16 cellular contexts compared by ENCODE assay signal in the genomic region with DNA sequence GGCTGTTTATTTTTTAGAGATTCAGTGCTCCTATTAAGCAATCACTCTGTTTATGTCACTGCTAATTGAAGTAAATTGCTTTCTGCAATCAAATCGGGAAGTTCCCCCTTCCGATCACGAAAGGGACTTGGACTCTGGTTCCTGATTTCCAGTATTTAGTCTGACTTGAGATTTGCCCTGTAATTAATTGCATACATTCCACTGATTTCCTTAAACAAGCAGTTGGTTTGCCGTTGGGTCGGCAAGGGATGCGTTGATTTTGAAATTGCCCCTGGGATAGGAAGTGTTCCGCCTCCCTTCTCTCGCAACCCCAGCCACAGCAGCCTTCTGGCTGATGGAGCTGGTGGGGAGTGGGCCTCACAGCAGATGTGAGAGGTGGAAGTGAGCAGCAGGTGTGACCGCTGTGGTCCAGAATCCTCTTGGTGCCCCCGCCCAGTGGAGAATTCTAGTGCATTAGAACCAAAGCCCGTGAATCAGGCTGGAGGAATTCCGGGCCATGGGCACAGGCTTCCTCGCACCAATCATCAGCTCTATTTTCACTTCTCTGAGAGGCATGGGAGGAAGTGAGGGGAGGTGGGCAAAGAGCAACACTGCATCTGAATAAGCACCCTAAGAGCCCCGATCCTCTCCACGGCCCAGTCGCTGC.
DNase-seq lines count a peak whose midpoint lies in the region; ATAC-seq and TF ChIP-seq lines count a peak whose summit lies in the region.
"Had no signal": no experiment of that assay in that cellular context is flagged by ENCODE, and none has a peak within 500 bp of the region (broad histone marks: within the 10 kb centered on the region; RNA-seq: fewer than 3 reads in every experiment).

No MANE protein-coding gene starts in this region.

- no peak for TF ChIP-seq POLR2A in stomach (IDR thresholded peaks at IDR 0.05)

- H3K27me3 ChIP-seq in PC-9 (ENCODE audit: insufficient read depth, low read depth) (no peaks in the 10 kb centered on the region), stomach (no peaks in the 10 kb centered on the region)
- H3K27me3 ChIP-seq: SJSA1 had no signal

- CTCF ChIA-PET in PC-9 (lab: Charles Lee), result no interaction called here

- TF ChIP-seq EP300 in stomach (IDR thresholded peaks at IDR 0.05), result no peak

- peaks cover 26% of the 10 kb centered on the region; the same call in 1 of the 2 replicates for H3F3A ChIP-seq in PC-9 (ENCODE audit: insufficient read depth, low read depth)

- no peak overlapping the region for H3K4me3 Mint-ChIP-seq in glutamatergic neuron (ENCODE audit: unreplicated experiment)
- H3K4me3 Mint-ChIP-seq: nephron had no signal

- no peak for ATAC-seq in HG02938 (IDR thresholded peaks at IDR 0.05; ENCODE audit: unreplicated experiment)

- peak overlapping the region; percentile 1; the same call in 1 of the 2 replicates for H3K4me2 ChIP-seq in PC-9

- H3K4me1 ChIP-seq in PC-9 (replicated peaks; ENCODE audit: insufficient read depth) (peaks cover 42% of the 10 kb centered on the region), stomach (peaks cover 18 to 40% (median 29%) of the 10 kb centered on the region in 4 donors)

- H3K4me1 Mint-ChIP-seq in glutamatergic neuron (ENCODE audit: low read depth, unreplicated experiment), result peaks cover 15% of the 10 kb centered on the region

- H3K9me3 Mint-ChIP-seq in glutamatergic neuron (ENCODE audit: unreplicated experiment), result peaks cover 3% of the 10 kb centered on the region
- H3K9me3 Mint-ChIP-seq: activated T-helper 2 cell treated with anti-CD3 and anti-CD28 coated beads, Interferon-gamma antibody, Interleukin-2, Interleukin-4, amounts not matched to agents 10 μg/mL and 5 μg/mL and 100 μg/mL, durations not matched to agents 14 hours and 24 hours and 36 hours; nephron had no signal

- H3K4me3 ChIP-seq in PC-9, result no peak overlapping the region
- H3K4me3 ChIP-seq in stomach, result no peak overlapping the region
- H3K4me3 ChIP-seq: esophagus squamous epithelium, SJSA1 had no signal

- no peak overlapping the region for H3K27ac Mint-ChIP-seq in glutamatergic neuron (ENCODE audit: unreplicated experiment)
- H3K27ac Mint-ChIP-seq: activated T-helper 2 cell treated with anti-CD3 and anti-CD28 coated beads, Interferon-gamma antibody, Interleukin-2, Interleukin-4, amounts not matched to agents 10 μg/mL and 5 μg/mL and 100 μg/mL, durations not matched to agents 14 hours and 24 hours and 36 hours; nephron had no signal

- H3K36me3 Mint-ChIP-seq in glutamatergic neuron (ENCODE audit: unreplicated experiment), result peaks cover 4% of the 10 kb centered on the region

- H3K79me2 ChIP-seq in PC-9 (ENCODE audit: low read depth), result no peaks in the 10 kb centered on the region

- H3K9me2 ChIP-seq in PC-9 (ENCODE audit: insufficient read depth), result no peaks in the 10 kb centered on the region

- DNase-seq in AG09319 (ENCODE audit: extremely low read depth, low read depth) (peak; percentile 76), H4 (ENCODE audit: low spot score) (peak; percentile 49), PC-9 (no peak), glutamatergic neuron (peak; percentile 38), AG08396 (ENCODE audit: low spot score) (no peak), stomach (no peak), SW480 (ENCODE audit: low spot score) (no peak)
- DNase-seq: activated CD8-positive, alpha-beta memory T cell treated with anti-CD3 and anti-CD28 coated beads for 24 hours; DMS 273 treated with DMSO at 0.1 percent for 48 hours; esophagus squamous epithelium; NCI-H1048; stimulated activated CD4-positive, alpha-beta T cell treated with anti-CD3 and anti-CD28 coated beads, Interleukin-1b, Interleukin-23, amount 100 ng/mL, for 48 hours had no signal

- H4K20me1 ChIP-seq in PC-9 (ENCODE audit: insufficient read depth), result no peaks in the 10 kb centered on the region

- intact Hi-C loops in PC-9 (cut with micrococcal nuclease; ENCODE audit: unreplicated experiment) (no loop called here), stomach (cut with DNase I; ENCODE audit: low total_unique reads) (no loop called here)

- no peak overlapping the region for H2AFZ ChIP-seq in PC-9

- POLR2A ChIA-PET in PC-9 (lab: Charles Lee; ENCODE audit: unreplicated experiment), result no interaction called here

- no peak overlapping the region for H3K27ac ChIP-seq in PC-9
- H3K27ac ChIP-seq in stomach, result peak overlapping the region in 1 of 5 donors; percentile 21
- H3K27ac ChIP-seq: esophagus squamous epithelium, SJSA1 had no signal

- no peaks in the 10 kb centered on the region for H3K36me3 ChIP-seq in PC-9 (ENCODE audit: low read depth)
- no peaks in the 10 kb centered on the region for H3K36me3 ChIP-seq in stomach
- H3K36me3 ChIP-seq: esophagus squamous epithelium, SJSA1 had no signal

- TF ChIP-seq CTCF in AG09319 (IDR thresholded peaks at IDR 0.05; ENCODE audit: low read depth, low read length), result no peak
- no peak for TF ChIP-seq CTCF in PC-9 (conservative IDR thresholded peaks at IDR 0.05)
- TF ChIP-seq CTCF in glutamatergic neuron (IDR thresholded peaks at IDR 0.05; ENCODE audit: partially characterized antibody, unreplicated experiment), result no peak
- no peak for TF ChIP-seq CTCF in stomach (IDR thresholded peaks at IDR 0.05)

- H3K9me3 ChIP-seq in PC-9 (ENCODE audit: insufficient read depth, low read depth) (no peaks in the 10 kb centered on the region), stomach (no peaks in the 10 kb centered on the region)
- H3K9me3 ChIP-seq: esophagus squamous epithelium, SJSA1 had no signal

- peaks cover 6% of the 10 kb centered on the region for H3K27me3 Mint-ChIP-seq in glutamatergic neuron (ENCODE audit: unreplicated experiment)

- WGBS in stomach, 5 donors, result 64 to 84% (median 76%) methylated on average over 15 to 16 of the region's 16 CpGs

- BruUV-seq in PC-9 (replicated peaks; lab: Mats Ljungman, UMichigan), result no TSS peak

Comparison
In these comparisons a context has a peak if more than half of its experiments do, and no peak if none do; other contexts are left out.
1. DNase-seq: peak in AG09319 (single experiment), H4 (single experiment) and glutamatergic neuron (single experiment); none in PC-9 (0 of 2), AG08396 (single experiment), stomach (single experiment) and SW480 (single experiment).